ENCODE assay signal across 1 cellular context in genomic region chr19:18155095-18156087, GRCh38.
TF ChIP-seq lines count a peak whose summit lies in the region.

No MANE protein-coding gene starts in this region.

TF ChIP-seq in HEK293, 187 proteins besides CTCF, POLR2A, EP300 and RAD21 (continued from another document):
- TF ChIP-seq HIC1 (tag by site-specific recombination; IDR thresholded peaks at IDR 0.05): 0 out of 2 replicates have a peak, but pooled peaks have one; percentile 14
- no peak for TF ChIP-seq ZNF501 (tag by site-specific recombination; IDR thresholded peaks at IDR 0.05)
- TF ChIP-seq ZNF391 (tag by site-specific recombination; IDR thresholded peaks at IDR 0.05; ENCODE audit: borderline replicate concordance, low read depth): no peak
- no peak for TF ChIP-seq MZF1 (tag by site-specific recombination; IDR thresholded peaks at IDR 0.05; ENCODE audit: borderline replicate concordance)
- TF ChIP-seq ZNF843 (tag by site-specific recombination; IDR thresholded peaks at IDR 0.05): no peak
- no peak for TF ChIP-seq ZNF785 (tag by site-specific recombination; IDR thresholded peaks at IDR 0.05)
- TF ChIP-seq ZNF175 (tag by site-specific recombination; IDR thresholded peaks at IDR 0.05): no peak
- TF ChIP-seq ZNF10 (tag by site-specific recombination; IDR thresholded peaks at IDR 0.05): no peak
- no peak for TF ChIP-seq ZNF600 (tag by site-specific recombination; IDR thresholded peaks at IDR 0.05)
- no peak for TF ChIP-seq ZBTB10 (tag by site-specific recombination; IDR thresholded peaks at IDR 0.05)
- no peak for TF ChIP-seq ZNF114 (tag by site-specific recombination; IDR thresholded peaks at IDR 0.05)
- TF ChIP-seq ZSCAN5A (tag by site-specific recombination; IDR thresholded peaks at IDR 0.05): no peak
